ENCODE assay signal across 19 cellular contexts in the genomic region with DNA sequence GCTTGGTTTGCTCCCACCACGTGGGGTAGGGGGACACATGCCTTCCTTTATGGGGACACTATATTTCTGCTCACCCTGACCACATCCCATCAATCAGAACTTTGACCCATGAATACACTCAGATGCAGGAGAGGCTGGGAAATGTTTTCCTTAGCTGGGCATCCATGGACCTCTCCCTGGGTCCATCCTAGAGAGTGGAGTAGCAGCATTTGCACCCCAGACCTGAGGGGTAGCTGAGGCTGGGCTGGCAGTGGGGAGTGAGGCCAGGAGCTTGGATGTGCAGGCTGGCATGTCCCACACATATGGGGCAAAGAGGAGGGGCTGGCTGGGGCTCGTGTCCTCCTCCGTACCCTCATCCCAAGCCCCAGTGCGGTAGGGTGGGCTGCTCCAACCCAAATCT. TPM values are rescaled to one million over a fixed set of nuclear protein-coding genes. Genes with fewer than 3 reads are reported as not detected.
DNase-seq lines count a peak whose midpoint lies in the region; ATAC-seq and TF ChIP-seq lines count a peak whose summit lies in the region.
"Had no signal": no experiment of that assay in that cellular context is flagged by ENCODE, and none has a peak within 500 bp of the region (broad histone marks: within the 10 kb centered on the region; RNA-seq: fewer than 3 reads in every experiment).

No MANE protein-coding gene starts in this region.

- TF ChIP-seq EP300 in esophagus muscularis mucosa (IDR thresholded peaks at IDR 0.05) = no peak

- H3K4me3 Mint-ChIP-seq in Calu3 (ENCODE audit: low read depth, unreplicated experiment) (no peak overlapping the region), T-helper 17 cell (no peak overlapping the region)
- H3K4me3 Mint-ChIP-seq: CD14-positive monocyte; CD4-positive, alpha-beta memory T cell; IgD-negative memory B cell had no signal

- H3K4me3 ChIP-seq in esophagus muscularis mucosa (no peak overlapping the region), spleen (no peak overlapping the region)
- H3K4me3 ChIP-seq: BLaER1, GM23248 had no signal

- peak overlapping the region; percentile 27 for H3K27ac Mint-ChIP-seq in Calu3 (ENCODE audit: unreplicated experiment)
- peak overlapping the region; percentile 84 for H3K27ac Mint-ChIP-seq in T-helper 17 cell
- H3K27ac Mint-ChIP-seq: CD14-positive monocyte, IgD-negative memory B cell had no signal

- H3K9me3 ChIP-seq in T-helper 17 cell (ENCODE audit: control insufficient read depth, low read length, poor library complexity, severe bottlenecking) = no peaks in the 10 kb centered on the region
- no peaks in the 10 kb centered on the region for H3K9me3 ChIP-seq in esophagus muscularis mucosa
- no peaks in the 10 kb centered on the region for H3K9me3 ChIP-seq in spleen
- H3K9me3 ChIP-seq: BLaER1 had no signal

- no peaks in the 10 kb centered on the region for H3K27me3 ChIP-seq in esophagus muscularis mucosa
- peaks cover 0 to 14% (median 0%) of the 10 kb centered on the region in 7 donors for H3K27me3 ChIP-seq in spleen (replicated peaks in 1 of 7)

- BruUV-seq in Calu3 (replicated peaks; lab: Mats Ljungman, UMichigan) = no TSS peak

- intact Hi-C loops in Calu3 (cut with micrococcal nuclease; ENCODE audit: unreplicated experiment) = loop anchor here (10.0 kb wide), 2 partner anchors 321 to 861 kb away; a partner anchor contains a TSS
- intact Hi-C loops in esophagus muscularis mucosa (cut with DNase I) = loop anchor here (10.0 kb wide), 1 partner anchor 321 kb away; a partner anchor contains a TSS
- intact Hi-C loops in spleen (cut with DNase I; ENCODE audit: low total_unique reads) = no loop called here

- peaks cover 7 to 29% (median 25%) of the 10 kb centered on the region in 4 donors for H3K4me1 ChIP-seq in esophagus muscularis mucosa
- peaks cover 5 to 35% (median 28%) of the 10 kb centered on the region in 6 donors for H3K4me1 ChIP-seq in spleen

- H3K27ac ChIP-seq in esophagus muscularis mucosa (replicated peaks in 1 of 4) = no peak overlapping the region
- no peak overlapping the region for H3K27ac ChIP-seq in spleen
- H3K27ac ChIP-seq: BLaER1, GM23248 had no signal

- no peak for TF ChIP-seq POLR2A in esophagus muscularis mucosa (IDR thresholded peaks at IDR 0.05; ENCODE audit: low read depth)
- TF ChIP-seq POLR2A in spleen (IDR thresholded peaks at IDR 0.05) = no peak

- no peak for ATAC-seq in T-helper 17 cell
- ATAC-seq: HepG2 had no signal

- H3K4me1 Mint-ChIP-seq in Calu3 (ENCODE audit: low read depth, unreplicated experiment) (no peaks in the 10 kb centered on the region), T-helper 17 cell (peaks cover 27% of the 10 kb centered on the region)

- CTCF ChIA-PET in Calu3 (lab: Charles Lee) = interaction anchor here (0.6 kb wide), 1 partner anchor 23 kb away, joined by 3 read pairs; no protein-coding TSS in a partner anchor

- peaks cover 8% of the 10 kb centered on the region for H3K36me3 Mint-ChIP-seq in Calu3 (ENCODE audit: insufficient read depth, unreplicated experiment)
- H3K36me3 Mint-ChIP-seq in T-helper 17 cell (ENCODE audit: low read depth) = no peaks in the 10 kb centered on the region
- H3K36me3 Mint-ChIP-seq: CD14-positive monocyte had no signal

- 80% methylated on average over 4 of the region's 4 CpGs for WGBS in esophagus muscularis mucosa
- 71 to 97% (median 83%) methylated on average over 4 of the region's 4 CpGs for WGBS in spleen, 5 donors

- no peaks in the 10 kb centered on the region for H3K9me3 Mint-ChIP-seq in Calu3 (ENCODE audit: low read depth, unreplicated experiment)
- H3K9me3 Mint-ChIP-seq: CD4-positive, alpha-beta memory T cell; IgD-negative memory B cell had no signal

- H3K27me3 Mint-ChIP-seq in Calu3 (ENCODE audit: unreplicated experiment) (no peaks in the 10 kb centered on the region), T-helper 17 cell (no peaks in the 10 kb centered on the region)
- H3K27me3 Mint-ChIP-seq: CD4-positive, alpha-beta memory T cell had no signal

- DNase-seq in Calu3 = no peak
- no peak for DNase-seq in T-helper 17 cell
- peak; percentile 57 for DNase-seq in esophagus muscularis mucosa (ENCODE audit: extremely low spot score)
- DNase-seq in spleen = peak; percentile 68
- DNase-seq in 8988T = no peak
- no peak for DNase-seq in UCSD-AML1 (lab: John Stamatoyannopoulos, UW; ENCODE audit: unreplicated experiment)
- no peak for DNase-seq in COLO829 (ENCODE audit: low spot score)
- DNase-seq: CD4-positive, alpha-beta memory T cell; DMS 273 treated with DMSO at 0.1 percent for 48 hours; DMS53; DND-41; EL; GM23248; HCEC 1CT; KBM-7 had no signal

- TF ChIP-seq CTCF in Calu3 (IDR thresholded peaks at IDR 0.05; ENCODE audit: unreplicated experiment) = no peak
- no peak for TF ChIP-seq CTCF in esophagus muscularis mucosa (IDR thresholded peaks at IDR 0.05)
- TF ChIP-seq CTCF in spleen (IDR thresholded peaks at IDR 0.05 in 8 of 11, conservative IDR thresholded peaks at IDR 0.05 in 3 of 11) = no peak

- no peaks in the 10 kb centered on the region for H3K36me3 ChIP-seq in esophagus muscularis mucosa
- no peaks in the 10 kb centered on the region for H3K36me3 ChIP-seq in spleen
- H3K36me3 ChIP-seq: BLaER1 had no signal

RNA-seq across cellular contexts. Expression of a gene that starts 47.6 kb away (rescaled TPM):
- total RNA-seq in Calu3 (2022) (2.0 and 3.2 TPM in 2 replicates), T-helper 17 cell (10 to 100 TPM; 12.8 to 14.5 TPM), esophagus muscularis mucosa (10 to 100 TPM in 2 of 4 donors, 1 to 10 TPM in 2; 7.5 to 11.7 (median 9.4) TPM), spleen (10 to 100 TPM in 3 of 7 donors, 1 to 10 TPM in 4; 4.7 to 13.8 (median 8.9) TPM)
- 10 to 100 TPM in 1 of 3 donors, 1 to 10 TPM in 2; 6.9 to 11.3 (median 9.5) TPM for polyA plus RNA-seq in spleen

Comparison
In these comparisons a context has a peak if more than half of its experiments do, and no peak if none do; other contexts are left out.
1. DNase-seq: peak in esophagus muscularis mucosa (single experiment) and spleen (single experiment); none in Calu3 (single experiment), T-helper 17 cell (0 of 3), 8988T (single experiment), UCSD-AML1 (single experiment) and COLO829 (single experiment).